9 cellular contexts compared by ENCODE assay signal in genomic region chr3:111539351-111540331, GRCh38. TPM values are rescaled to one million over a fixed set of nuclear protein-coding genes. Genes with fewer than 3 reads are reported as not detected.
A peak's percentile ranks its signal among the peaks of the same experiment; 100 is the strongest.
DNase-seq lines count a peak whose midpoint lies in the region; ATAC-seq, FAIRE-seq and TF ChIP-seq lines count a peak whose summit lies in the region.
"Had no signal": no experiment of that assay in that cellular context is flagged by ENCODE, and none has a peak within 500 bp of the region (broad histone marks: within the 10 kb centered on the region; RNA-seq: fewer than 3 reads in every experiment).

No MANE protein-coding gene starts in this region.

- H3K4me1 ChIP-seq in left ventricle myocardium inferior = no peaks in the 10 kb centered on the region

- peak; percentile 74 for FAIRE-seq in RCC 7860 (lab: Jason Lieb, UNC)

- intact Hi-C loops in left ventricle myocardium inferior (cut with micrococcal nuclease) = no loop called here

- H3K27ac ChIP-seq in left ventricle myocardium inferior (replicated peaks) = no peak overlapping the region
- H3K27ac ChIP-seq: epithelial cell of prostate had no signal

- H3K27me3 ChIP-seq in left ventricle myocardium inferior (ENCODE audit: low read depth) = peaks cover 33% of the 10 kb centered on the region

- TF ChIP-seq CTCF in left ventricle myocardium inferior (IDR thresholded peaks at IDR 0.05; ENCODE audit: borderline replicate concordance) = peak; percentile 60

- no peaks in the 10 kb centered on the region for H3K36me3 ChIP-seq in left ventricle myocardium inferior

- H3K4me3 ChIP-seq in left ventricle myocardium inferior = no peak overlapping the region

- DNase-seq in DMS 273 (lab: John Stamatoyannopoulos, UW; ENCODE audit: unreplicated experiment) (peak; percentile 90), RCC 7860 (ENCODE audit: low spot score) (peak; percentile 46), left ventricle myocardium inferior (peak; percentile 20), GM19240 (ENCODE audit: insufficient read length, low spot score) (no peak)
- DNase-seq in activated gamma-delta T cell treated with anti-CD3 and anti-CD28 coated beads, Interleukin-2, amount 50 U/mL, for 16 hours (ENCODE audit: low read depth) = peak; percentile 44
- DNase-seq in stimulated activated CD4-positive, alpha-beta T cell treated with anti-CD3 and anti-CD28 coated beads, Interleukin-12 subunit alpha, Interleukin-12 subunit beta, amount 100 ng/mL, for 24 hours (ENCODE audit: low read depth in 2 of 2) = peak; percentile 30 to 45

- H3K9me3 ChIP-seq in left ventricle myocardium inferior (replicated peaks) = no peaks in the 10 kb centered on the region

- ATAC-seq in GM19452 (IDR thresholded peaks at IDR 0.05; ENCODE audit: unreplicated experiment) (peak; percentile 71), HG03457 (IDR thresholded peaks at IDR 0.05; ENCODE audit: unreplicated experiment) (peak; percentile 58)

RNA-seq across cellular contexts. Expression of gene CD96, which starts 2.4 kb away (rescaled TPM):
- 0.33 TPM for total RNA-seq in left ventricle myocardium inferior

RNA-seq across cellular contexts. Expression of gene ZBED2, which starts 55.5 kb away (rescaled TPM):
- total RNA-seq in left ventricle myocardium inferior = not detected
